Comparison of ENCODE assay signal across 1 cellular context in the genomic region with DNA sequence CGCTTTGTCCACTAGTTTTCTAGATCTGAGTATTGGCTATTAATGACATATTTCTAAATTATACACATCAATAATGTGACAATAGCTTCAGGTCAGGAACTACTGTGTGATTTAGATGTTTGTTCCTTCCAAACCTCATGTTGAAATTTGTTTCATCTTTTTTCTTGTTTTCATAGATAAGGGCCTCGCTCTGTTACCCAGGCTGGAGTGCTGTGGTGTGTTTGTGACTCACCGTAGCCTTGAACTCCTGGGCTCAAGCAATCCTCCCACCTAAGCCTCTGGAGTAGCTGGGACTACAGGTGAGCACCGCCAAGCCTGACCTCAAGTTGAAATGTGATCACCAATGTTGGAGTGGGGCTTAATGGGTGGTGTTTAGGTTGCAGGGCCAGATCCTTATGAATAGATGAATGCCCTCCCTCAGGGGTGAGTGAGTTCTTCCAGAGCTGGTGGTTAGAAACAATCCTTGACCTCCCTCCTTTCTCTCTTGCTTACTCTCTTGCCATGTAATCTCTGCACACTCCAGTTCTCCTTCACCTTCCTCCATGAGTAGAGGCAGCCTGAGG.
TF ChIP-seq lines count a peak whose summit lies in the region.

No MANE protein-coding gene starts in this region.

TF ChIP-seq in HepG2, 621 proteins besides CTCF, POLR2A, EP300 and RAD21 (continued from another document and continues in another):
- TF ChIP-seq CHD2 (IDR thresholded peaks at IDR 0.05; ENCODE audit: low read depth, low read length) (no peak), PCBP2 (optimal IDR thresholded peaks at IDR 0.05; ENCODE audit: low read depth, low read length, poor library complexity, severe bottlenecking) (no peak), ZNF777 (CRISPR knock-in tag; IDR thresholded peaks at IDR 0.05) (no peak), HMG20A (CRISPR knock-in tag; IDR thresholded peaks at IDR 0.05; ENCODE audit: borderline replicate concordance) (peak; percentile 90; the same call in 1 of the 2 replicates), MEIS2 (CRISPR knock-in tag; IDR thresholded peaks at IDR 0.05) (peak; percentile 74), UBTF (CRISPR knock-in tag; IDR thresholded peaks at IDR 0.05) (no peak), ZNF382 (CRISPR knock-in tag; IDR thresholded peaks at IDR 0.05; ENCODE audit: borderline replicate concordance) (no peak), SETDB1 (CRISPR knock-in tag; IDR thresholded peaks at IDR 0.05; ENCODE audit: borderline replicate concordance) (no peak; the same call in 1 of the 2 replicates), STAT5B (CRISPR knock-in tag; IDR thresholded peaks at IDR 0.05) (no peak), ZNF343 (CRISPR knock-in tag; IDR thresholded peaks at IDR 0.05) (no peak), FOXJ3 (CRISPR knock-in tag; IDR thresholded peaks at IDR 0.05; ENCODE audit: borderline replicate concordance) (peak; percentile 93), CEBPZ (IDR thresholded peaks at IDR 0.05; ENCODE audit: low read length) (no peak), FOXK2 (IDR thresholded peaks at IDR 0.05) (peak; percentile 72; the same call in 1 of the 2 replicates), SUZ12 (IDR thresholded peaks at IDR 0.05; ENCODE audit: low read depth, low read length) (no peak), ZNF83 (CRISPR knock-in tag; IDR thresholded peaks at IDR 0.05; ENCODE audit: borderline replicate concordance) (no peak), ZNF260 (CRISPR knock-in tag; IDR thresholded peaks at IDR 0.05; ENCODE audit: borderline replicate concordance, low read depth) (no peak), ZNF644 (CRISPR knock-in tag; IDR thresholded peaks at IDR 0.05; ENCODE audit: low read depth) (peak; percentile 82), MTF2 (CRISPR knock-in tag; IDR thresholded peaks at IDR 0.05; ENCODE audit: borderline replicate concordance) (no peak), SRF (IDR thresholded peaks at IDR 0.05; ENCODE audit: low read depth, low read length) (no peak), ZXDC (CRISPR knock-in tag; IDR thresholded peaks at IDR 0.05) (no peak), SP2 (CRISPR knock-in tag; IDR thresholded peaks at IDR 0.05) (no peak), ZNF615 (CRISPR knock-in tag; IDR thresholded peaks at IDR 0.05; ENCODE audit: borderline replicate concordance) (no peak), ELF4 (CRISPR knock-in tag; IDR thresholded peaks at IDR 0.05; ENCODE audit: borderline replicate concordance) (no peak), ZNF800 (CRISPR knock-in tag; IDR thresholded peaks at IDR 0.05) (no peak)
- TF ChIP-seq, protein P1, sequence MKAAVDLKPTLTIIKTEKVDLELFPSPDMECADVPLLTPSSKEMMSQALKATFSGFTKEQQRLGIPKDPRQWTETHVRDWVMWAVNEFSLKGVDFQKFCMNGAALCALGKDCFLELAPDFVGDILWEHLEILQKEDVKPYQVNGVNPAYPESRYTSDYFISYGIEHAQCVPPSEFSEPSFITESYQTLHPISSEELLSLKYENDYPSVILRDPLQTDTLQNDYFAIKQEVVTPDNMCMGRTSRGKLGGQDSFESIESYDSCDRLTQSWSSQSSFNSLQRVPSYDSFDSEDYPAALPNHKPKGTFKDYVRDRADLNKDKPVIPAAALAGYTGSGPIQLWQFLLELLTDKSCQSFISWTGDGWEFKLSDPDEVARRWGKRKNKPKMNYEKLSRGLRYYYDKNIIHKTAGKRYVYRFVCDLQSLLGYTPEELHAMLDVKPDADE (CRISPR knock-in tag; IDR thresholded peaks at IDR 0.05): no peak
- TF ChIP-seq, protein P2, sequence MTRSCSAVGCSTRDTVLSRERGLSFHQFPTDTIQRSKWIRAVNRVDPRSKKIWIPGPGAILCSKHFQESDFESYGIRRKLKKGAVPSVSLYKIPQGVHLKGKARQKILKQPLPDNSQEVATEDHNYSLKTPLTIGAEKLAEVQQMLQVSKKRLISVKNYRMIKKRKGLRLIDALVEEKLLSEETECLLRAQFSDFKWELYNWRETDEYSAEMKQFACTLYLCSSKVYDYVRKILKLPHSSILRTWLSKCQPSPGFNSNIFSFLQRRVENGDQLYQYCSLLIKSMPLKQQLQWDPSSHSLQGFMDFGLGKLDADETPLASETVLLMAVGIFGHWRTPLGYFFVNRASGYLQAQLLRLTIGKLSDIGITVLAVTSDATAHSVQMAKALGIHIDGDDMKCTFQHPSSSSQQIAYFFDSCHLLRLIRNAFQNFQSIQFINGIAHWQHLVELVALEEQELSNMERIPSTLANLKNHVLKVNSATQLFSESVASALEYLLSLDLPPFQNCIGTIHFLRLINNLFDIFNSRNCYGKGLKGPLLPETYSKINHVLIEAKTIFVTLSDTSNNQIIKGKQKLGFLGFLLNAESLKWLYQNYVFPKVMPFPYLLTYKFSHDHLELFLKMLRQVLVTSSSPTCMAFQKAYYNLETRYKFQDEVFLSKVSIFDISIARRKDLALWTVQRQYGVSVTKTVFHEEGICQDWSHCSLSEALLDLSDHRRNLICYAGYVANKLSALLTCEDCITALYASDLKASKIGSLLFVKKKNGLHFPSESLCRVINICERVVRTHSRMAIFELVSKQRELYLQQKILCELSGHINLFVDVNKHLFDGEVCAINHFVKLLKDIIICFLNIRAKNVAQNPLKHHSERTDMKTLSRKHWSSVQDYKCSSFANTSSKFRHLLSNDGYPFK (CRISPR knock-in tag; IDR thresholded peaks at IDR 0.05; ENCODE audit: borderline replicate concordance): no peak
- TF ChIP-seq, protein P3, sequence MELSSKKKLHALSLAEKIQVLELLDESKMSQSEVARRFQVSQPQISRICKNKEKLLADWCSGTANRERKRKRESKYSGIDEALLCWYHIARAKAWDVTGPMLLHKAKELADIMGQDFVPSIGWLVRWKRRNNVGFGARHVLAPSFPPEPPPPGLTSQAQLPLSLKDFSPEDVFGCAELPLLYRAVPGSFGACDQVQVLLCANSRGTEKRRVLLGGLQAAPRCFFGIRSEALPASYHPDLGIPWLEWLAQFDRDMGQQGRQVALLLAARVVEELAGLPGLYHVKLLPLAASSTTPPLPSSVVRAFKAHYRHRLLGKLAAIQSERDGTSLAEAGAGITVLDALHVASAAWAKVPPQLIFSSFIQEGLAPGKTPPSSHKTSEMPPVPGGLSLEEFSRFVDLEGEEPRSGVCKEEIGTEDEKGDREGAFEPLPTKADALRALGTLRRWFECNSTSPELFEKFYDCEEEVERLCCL (CRISPR knock-in tag; IDR thresholded peaks at IDR 0.05; ENCODE audit: borderline replicate concordance): no peak
- TF ChIP-seq, protein P4, sequence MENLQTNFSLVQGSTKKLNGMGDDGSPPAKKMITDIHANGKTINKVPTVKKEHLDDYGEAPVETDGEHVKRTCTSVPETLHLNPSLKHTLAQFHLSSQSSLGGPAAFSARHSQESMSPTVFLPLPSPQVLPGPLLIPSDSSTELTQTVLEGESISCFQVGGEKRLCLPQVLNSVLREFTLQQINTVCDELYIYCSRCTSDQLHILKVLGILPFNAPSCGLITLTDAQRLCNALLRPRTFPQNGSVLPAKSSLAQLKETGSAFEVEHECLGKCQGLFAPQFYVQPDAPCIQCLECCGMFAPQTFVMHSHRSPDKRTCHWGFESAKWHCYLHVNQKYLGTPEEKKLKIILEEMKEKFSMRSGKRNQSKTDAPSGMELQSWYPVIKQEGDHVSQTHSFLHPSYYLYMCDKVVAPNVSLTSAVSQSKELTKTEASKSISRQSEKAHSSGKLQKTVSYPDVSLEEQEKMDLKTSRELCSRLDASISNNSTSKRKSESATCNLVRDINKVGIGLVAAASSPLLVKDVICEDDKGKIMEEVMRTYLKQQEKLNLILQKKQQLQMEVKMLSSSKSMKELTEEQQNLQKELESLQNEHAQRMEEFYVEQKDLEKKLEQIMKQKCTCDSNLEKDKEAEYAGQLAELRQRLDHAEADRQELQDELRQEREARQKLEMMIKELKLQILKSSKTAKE (CRISPR knock-in tag; IDR thresholded peaks at IDR 0.05; ENCODE audit: borderline replicate concordance): peak; percentile 54; the same call in 1 of the 2 replicates
- TF ChIP-seq, protein P5, sequence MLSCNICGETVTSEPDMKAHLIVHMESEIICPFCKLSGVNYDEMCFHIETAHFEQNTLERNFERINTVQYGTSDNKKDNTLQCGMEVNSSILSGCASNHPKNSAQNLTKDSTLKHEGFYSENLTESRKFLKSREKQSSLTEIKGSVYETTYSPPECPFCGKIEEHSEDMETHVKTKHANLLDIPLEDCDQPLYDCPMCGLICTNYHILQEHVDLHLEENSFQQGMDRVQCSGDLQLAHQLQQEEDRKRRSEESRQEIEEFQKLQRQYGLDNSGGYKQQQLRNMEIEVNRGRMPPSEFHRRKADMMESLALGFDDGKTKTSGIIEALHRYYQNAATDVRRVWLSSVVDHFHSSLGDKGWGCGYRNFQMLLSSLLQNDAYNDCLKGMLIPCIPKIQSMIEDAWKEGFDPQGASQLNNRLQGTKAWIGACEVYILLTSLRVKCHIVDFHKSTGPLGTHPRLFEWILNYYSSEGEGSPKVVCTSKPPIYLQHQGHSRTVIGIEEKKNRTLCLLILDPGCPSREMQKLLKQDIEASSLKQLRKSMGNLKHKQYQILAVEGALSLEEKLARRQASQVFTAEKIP (CRISPR knock-in tag; IDR thresholded peaks at IDR 0.05; ENCODE audit: borderline replicate concordance): no peak
- TF ChIP-seq, protein P6, sequence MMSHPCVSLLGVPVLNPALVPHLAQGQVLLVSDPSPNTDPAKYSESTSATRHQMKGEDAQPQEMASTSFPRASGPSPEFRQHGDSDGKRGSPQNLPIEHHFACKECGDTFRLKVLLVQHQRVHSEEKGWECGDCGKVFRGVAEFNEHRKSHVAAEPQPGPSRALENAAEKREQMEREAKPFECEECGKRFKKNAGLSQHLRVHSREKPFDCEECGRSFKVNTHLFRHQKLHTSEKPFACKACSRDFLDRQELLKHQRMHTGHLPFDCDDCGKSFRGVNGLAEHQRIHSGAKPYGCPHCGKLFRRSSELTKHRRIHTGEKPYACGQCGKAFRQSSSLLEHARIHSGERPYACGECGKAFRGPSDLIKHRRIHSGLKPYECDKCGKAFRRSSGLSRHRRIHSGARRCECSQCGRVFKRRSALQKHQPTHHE (CRISPR knock-in tag; IDR thresholded peaks at IDR 0.05; ENCODE audit: borderline replicate concordance): no peak
